Comparison of ENCODE assay signal across 8 cellular contexts in the genomic region with DNA sequence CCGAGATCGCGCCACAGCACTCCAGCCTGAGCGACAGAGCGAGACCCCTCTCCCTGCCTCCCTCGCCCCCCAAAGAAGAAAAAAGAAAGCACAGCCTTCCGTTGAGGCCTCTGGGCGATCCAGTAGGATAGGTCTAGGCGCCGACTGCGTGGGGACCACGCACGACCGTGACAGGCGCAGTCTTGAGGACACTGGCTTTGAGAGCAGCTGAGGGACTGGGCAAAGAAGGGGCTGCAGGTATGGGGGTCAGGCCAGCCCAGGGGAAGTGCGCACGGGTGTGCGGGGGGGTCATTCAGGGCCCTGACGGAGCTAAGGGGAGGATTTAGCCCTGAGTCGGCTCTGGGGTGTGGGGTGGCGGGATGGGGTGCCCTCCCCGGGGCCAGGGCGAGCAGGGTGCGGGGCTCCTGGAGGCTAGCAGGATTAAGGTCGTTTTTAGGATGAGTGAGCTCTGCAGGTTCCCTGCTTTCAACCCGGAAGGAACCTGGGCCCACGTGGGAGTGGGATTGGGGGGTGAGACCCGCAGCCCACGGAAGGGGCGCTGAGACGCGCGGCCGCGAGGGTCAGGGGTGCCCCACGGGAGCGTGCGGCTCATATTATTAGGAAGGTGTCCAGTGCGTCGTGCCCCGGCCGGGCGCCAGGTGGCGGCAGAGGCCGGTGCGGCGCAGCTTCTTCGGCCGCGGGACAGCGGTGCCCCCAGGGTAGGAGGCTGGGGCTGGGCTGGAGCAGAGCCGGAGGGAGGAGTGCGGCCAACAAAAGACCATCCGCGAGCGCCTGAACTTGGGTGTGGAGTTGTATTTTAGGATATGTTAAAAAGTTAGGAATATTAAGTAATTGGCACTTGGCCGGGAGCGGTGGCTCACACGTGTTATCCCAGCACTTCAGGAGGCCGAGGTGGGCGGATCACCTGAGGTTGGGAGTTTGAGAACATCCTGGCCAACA. TPM values are rescaled to one million over a fixed set of nuclear protein-coding genes. Genes with fewer than 3 reads are reported as not detected.
DNase-seq lines count a peak whose midpoint lies in the region; ATAC-seq and TF ChIP-seq lines count a peak whose summit lies in the region.

No MANE protein-coding gene starts in this region.

- H3K9me2 ChIP-seq in PC-9 (ENCODE audit: insufficient read depth): no peaks in the 10 kb centered on the region

- POLR2A ChIA-PET in PC-9 (lab: Charles Lee; ENCODE audit: unreplicated experiment): no interaction called here

- peak overlapping the region; percentile 92 for H3K4me2 ChIP-seq in PC-9

- no peaks in the 10 kb centered on the region for H4K20me1 ChIP-seq in PC-9 (ENCODE audit: insufficient read depth)

- CTCF ChIA-PET in PC-9 (lab: Charles Lee): interaction anchor here (0.6 kb wide), 2 partner anchors 62 to 142 kb away, joined by 3 read pairs; no protein-coding TSS in a partner anchor

- ATAC-seq in GM19468 (IDR thresholded peaks at IDR 0.05; ENCODE audit: extremely low read depth, unreplicated experiment) (peak; percentile 96), HG03520 (IDR thresholded peaks at IDR 0.05; ENCODE audit: unreplicated experiment) (peak; percentile 94)

- H2AFZ ChIP-seq in PC-9: peak overlapping the region; percentile 73

- TF ChIP-seq CTCF in PC-9 (conservative IDR thresholded peaks at IDR 0.05) (peak; percentile 92), neutrophil (IDR thresholded peaks at IDR 0.05) (peak; percentile 85)

- H3K4me1 ChIP-seq in PC-9 (replicated peaks; ENCODE audit: insufficient read depth): peaks cover 10% of the 10 kb centered on the region
- H3K4me1 ChIP-seq in neutrophil (ENCODE audit: control insufficient read depth in 1 of 2, insufficient read depth in 1 of 2, low read depth in 1 of 2, low read length in 1 of 2): peaks cover 12% of the 10 kb centered on the region in 2 experiments

- peak overlapping the region; percentile 55; the same call in 1 of the 2 replicates for H3K4me3 ChIP-seq in PC-9
- H3K4me3 ChIP-seq in neutrophil (ENCODE audit: low read depth in 1 of 2, low read length in 1 of 2): no peak overlapping the region

- H3K79me2 ChIP-seq in PC-9 (ENCODE audit: low read depth): no peaks in the 10 kb centered on the region

- intact Hi-C loops in PC-9 (cut with micrococcal nuclease; ENCODE audit: unreplicated experiment): loop anchor here (10.0 kb wide), 1 partner anchor 673 kb away; no protein-coding TSS in a partner anchor

- H3K36me3 ChIP-seq in PC-9 (ENCODE audit: low read depth) (no peaks in the 10 kb centered on the region), neutrophil (peaks cover 1% of the 10 kb centered on the region)

- H3K27ac ChIP-seq in PC-9: no peak overlapping the region
- H3K27ac ChIP-seq in neutrophil: no peak overlapping the region

- DNase-seq in DMS53 (lab: John Stamatoyannopoulos, UW) (peak; percentile 86), PC-9 (peak in 1 of 2 experiments; percentile 46), foreskin melanocyte (peak; percentile 44), NCI-H2171 (lab: John Stamatoyannopoulos, UW) (no peak)
- peak; percentile 81 for DNase-seq in activated effector memory CD4-positive, alpha-beta T cell treated with anti-CD3 and anti-CD28 coated beads, Interleukin-2, amount 50 U/mL, for 16 hours

- BruUV-seq in PC-9 (replicated peaks; lab: Mats Ljungman, UMichigan): no TSS peak

- no peaks in the 10 kb centered on the region for H3K9me3 ChIP-seq in PC-9 (ENCODE audit: insufficient read depth, low read depth)
- no peaks in the 10 kb centered on the region for H3K9me3 ChIP-seq in neutrophil

- peaks cover 5% of the 10 kb centered on the region; the same call in 1 of the 2 replicates for H3F3A ChIP-seq in PC-9 (ENCODE audit: insufficient read depth, low read depth)

- H3K27me3 ChIP-seq in PC-9 (ENCODE audit: insufficient read depth, low read depth) (peaks cover 6% of the 10 kb centered on the region; the same call in 1 of the 2 replicates), neutrophil (peaks cover 34% of the 10 kb centered on the region)

RNA-seq across cellular contexts. Expression of gene ZNF236, which starts 20.5 kb away (rescaled TPM):
- 10.8 and 12.7 TPM in 2 replicates for total RNA-seq in PC-9 (2021)
